Comparison of ENCODE assay signal across 9 cellular contexts in genomic region chr3:187740446-187741399, GRCh38. TPM values are rescaled to one million over a fixed set of nuclear protein-coding genes. Genes with fewer than 3 reads are reported as not detected.
A peak's percentile ranks its signal among the peaks of the same experiment; 100 is the strongest.
DNase-seq lines count a peak whose midpoint lies in the region; ATAC-seq and TF ChIP-seq lines count a peak whose summit lies in the region.
"Had no signal": no experiment of that assay in that cellular context is flagged by ENCODE, and none has a peak within 500 bp of the region (broad histone marks: within the 10 kb centered on the region; RNA-seq: fewer than 3 reads in every experiment).

No MANE protein-coding gene starts in this region.

- H3K4me1 ChIP-seq in ES-I3 (ENCODE audit: insufficient read depth, low read length): peaks cover 21% of the 10 kb centered on the region
- peaks cover 38 to 55% (median 45%) of the 10 kb centered on the region in 3 donors for H3K4me1 ChIP-seq in skeletal muscle tissue (ENCODE audit: control insufficient read depth in 3 of 3, insufficient read depth in 3 of 3, low read length in 3 of 3)

- H3K27ac ChIP-seq in caudate nucleus (ENCODE audit: low read depth, low read length): peak overlapping the region; percentile 95
- peak overlapping the region; percentile 100 for H3K27ac ChIP-seq in skeletal muscle tissue (ENCODE audit: low read depth, low read length)

- POLR2A ChIA-PET in HEK293T (lab: Yijun Ruan, JAX): interaction anchor here (1.6 kb wide), 1 partner anchor 1207 kb away, joined by 6 read pairs; no protein-coding TSS in a partner anchor

- H3K27me3 ChIP-seq in skeletal muscle tissue (ENCODE audit: control insufficient read depth in 3 of 3, insufficient read depth in 3 of 3, low read length in 3 of 3): no peaks in the 10 kb centered on the region

- no peak for ATAC-seq in HG03175 (IDR thresholded peaks at IDR 0.05; ENCODE audit: unreplicated experiment)

- H3K4me3 ChIP-seq in WI38 (ENCODE audit: low read depth, low read length) (peak overlapping the region; percentile 58), skeletal muscle tissue (ENCODE audit: low read length in 3 of 3) (peak overlapping the region; percentile 94 to 97 (median 95))

- DNase-seq in MV-4-11 (lab: John Stamatoyannopoulos, UW) (peak; percentile 34), caudate nucleus (lab: John Stamatoyannopoulos, UW) (peak in 54 of 61 donors; percentile 14 to 76 (median 50)), iris pigment epithelial cell (ENCODE audit: low read depth) (peak; percentile 83), HEK293T (ENCODE audit: extremely low spot score) (no peak)

- CTCF ChIA-PET in HEK293T (lab: Yijun Ruan, JAX): interaction anchor here (0.5 to 3.9 kb wide), 14 partner anchors 8 to 1244 kb away, joined by 3 to 60 read pairs (median 3); no protein-coding TSS in a partner anchor

- TF ChIP-seq CTCF in WI38 (IDR thresholded peaks at IDR 0.05; ENCODE audit: low read depth, low read length): peak; percentile 86

- H3K9me3 ChIP-seq in ES-I3 (ENCODE audit: control insufficient read depth, insufficient read depth, low read length): no peaks in the 10 kb centered on the region
- no peaks in the 10 kb centered on the region for H3K9me3 ChIP-seq in skeletal muscle tissue (ENCODE audit: control insufficient read depth in 3 of 3, low read length in 3 of 3)

- no peaks in the 10 kb centered on the region for H3K36me3 ChIP-seq in ES-I3 (ENCODE audit: insufficient read depth, low read length)
- H3K36me3 ChIP-seq in skeletal muscle tissue (ENCODE audit: control insufficient read depth in 3 of 3, insufficient read depth in 3 of 3, low read length in 3 of 3): peaks cover 0 to 3% (median 0%) of the 10 kb centered on the region in 3 donors

- H3K9ac ChIP-seq in ES-I3 (ENCODE audit: low read depth, low read length): peak overlapping the region; percentile 92
- H3K9ac ChIP-seq in skeletal muscle tissue (ENCODE audit: low read depth in 1 of 3, low read length in 3 of 3): peak overlapping the region; percentile 99 to 100 (median 100)

TF ChIP-seq in HEK293T, 16 proteins besides CTCF, POLR2A, EP300 and RAD21:
- TF ChIP-seq SUZ12 (IDR thresholded peaks at IDR 0.05): no peak
- no peak for TF ChIP-seq FOXM1 (IDR thresholded peaks at IDR 0.05; ENCODE audit: borderline replicate concordance)

RNA-seq across cellular contexts. Expression of gene BCL6, which starts 4.5 kb away (rescaled TPM):
- total RNA-seq in skeletal muscle tissue: 7.8 TPM

RNA-seq across cellular contexts. Expression of gene RTP2, which starts 38.4 kb away (rescaled TPM):
- total RNA-seq in skeletal muscle tissue: not detected
- total RNA-seq: pulmonary artery endothelial cell had no signal
